Comparison of ENCODE assay signal across 19 cellular contexts in genomic region chr5:16695779-16696178, GRCh38.
"Had no signal": no experiment of that assay in that cellular context is flagged by ENCODE, and none has a peak within 500 bp of the region (broad histone marks: within the 10 kb centered on the region; RNA-seq: fewer than 3 reads in every experiment).

No MANE protein-coding gene starts in this region.

- H3K36me3 ChIP-seq: breast epithelium, ovary, prostate gland had no signal

- H3K4me3 Mint-ChIP-seq: activated CD4-positive, alpha-beta T cell treated with anti-CD3 and anti-CD28 coated beads, Interleukin-2, amount 10 ng/mL, durations not matched to agents 7 days and 5 days; activated CD8-positive, alpha-beta memory T cell treated with anti-CD3 and anti-CD28 coated beads, Interleukin-2, amount 10 ng/mL, durations not matched to agents 7 days and 5 days; activated CD8-positive, alpha-beta T cell treated with anti-CD3 and anti-CD28 coated beads for 36 hours; activated naive CD4-positive, alpha-beta T cell treated with anti-CD3 and anti-CD28 coated beads, Interleukin-2, amount 50 U/mL, for 24 hours; activated T-helper 1 cell treated with anti-CD3 and anti-CD28 coated beads, Interleukin-12 subunit alpha, Interleukin-12 subunit beta, Interleukin-2, Interleukin-4 antibody, amounts not matched to agents 30 ng/mL and 10 ng/mL and 1 ng/mL, durations not matched to agents 14 hours and 24 hours and 36 hours; endodermal cell; naive thymus-derived CD4-positive, alpha-beta T cell had no signal

- H3K27ac ChIP-seq: breast epithelium, coronary artery, epithelial cell of prostate, lower lobe of right lung, ovary, prostate gland, upper lobe of left lung had no signal

- H3K4me1 ChIP-seq: breast epithelium, lower lobe of right lung, prostate gland, upper lobe of left lung had no signal

- H3K9me3 ChIP-seq: breast epithelium, lower lobe of right lung, ovary, prostate gland, upper lobe of left lung had no signal

- H3K4me3 ChIP-seq: breast epithelium, coronary artery, lower lobe of right lung, ovary, prostate gland, upper lobe of left lung had no signal

- H3K4me1 Mint-ChIP-seq: activated CD4-positive, alpha-beta T cell treated with anti-CD3 and anti-CD28 coated beads, Interleukin-2, amount 10 ng/mL, durations not matched to agents 7 days and 5 days; activated CD8-positive, alpha-beta memory T cell treated with anti-CD3 and anti-CD28 coated beads, Interleukin-2, amount 10 ng/mL, durations not matched to agents 7 days and 5 days; activated naive CD4-positive, alpha-beta T cell treated with anti-CD3 and anti-CD28 coated beads, Interleukin-2, amount 50 U/mL, for 24 hours; endodermal cell had no signal

- ATAC-seq: activated CD8-positive, alpha-beta memory T cell treated with anti-CD3 and anti-CD28 coated beads, Interleukin-2, amount 10 ng/mL, durations not matched to agents 7 days and 5 days; activated CD8-positive, alpha-beta T cell treated with anti-CD3 and anti-CD28 coated beads for 36 hours; lower lobe of right lung; naive thymus-derived CD4-positive, alpha-beta T cell had no signal

- H3K9me3 Mint-ChIP-seq: activated CD4-positive, alpha-beta T cell treated with anti-CD3 and anti-CD28 coated beads, Interleukin-2, amount 10 ng/mL, durations not matched to agents 7 days and 5 days; activated CD8-positive, alpha-beta T cell treated with anti-CD3 and anti-CD28 coated beads for 36 hours; activated naive CD4-positive, alpha-beta T cell treated with anti-CD3 and anti-CD28 coated beads, Interleukin-2, amount 50 U/mL, for 24 hours; activated T-helper 1 cell treated with anti-CD3 and anti-CD28 coated beads, Interleukin-12 subunit alpha, Interleukin-12 subunit beta, Interleukin-2, Interleukin-4 antibody, amounts not matched to agents 30 ng/mL and 10 ng/mL and 1 ng/mL, durations not matched to agents 14 hours and 24 hours and 36 hours; endodermal cell had no signal

- H3K27me3 Mint-ChIP-seq: activated CD8-positive, alpha-beta memory T cell treated with anti-CD3 and anti-CD28 coated beads, Interleukin-2, amount 10 ng/mL, durations not matched to agents 7 days and 5 days; activated CD8-positive, alpha-beta T cell treated with anti-CD3 and anti-CD28 coated beads for 36 hours had no signal

- H3K27ac Mint-ChIP-seq: activated CD4-positive, alpha-beta T cell treated with anti-CD3 and anti-CD28 coated beads, Interleukin-2, amount 10 ng/mL, durations not matched to agents 7 days and 5 days; activated CD8-positive, alpha-beta memory T cell treated with anti-CD3 and anti-CD28 coated beads, Interleukin-2, amount 10 ng/mL, durations not matched to agents 7 days and 5 days; activated CD8-positive, alpha-beta T cell treated with anti-CD3 and anti-CD28 coated beads for 36 hours; activated naive CD4-positive, alpha-beta T cell treated with anti-CD3 and anti-CD28 coated beads, Interleukin-2, amount 50 U/mL, for 24 hours; activated T-helper 1 cell treated with anti-CD3 and anti-CD28 coated beads, Interleukin-12 subunit alpha, Interleukin-12 subunit beta, Interleukin-2, Interleukin-4 antibody, amounts not matched to agents 30 ng/mL and 10 ng/mL and 1 ng/mL, durations not matched to agents 14 hours and 24 hours and 36 hours; endodermal cell; naive thymus-derived CD4-positive, alpha-beta T cell had no signal

- H3K27me3 ChIP-seq: breast epithelium, ovary, upper lobe of left lung had no signal

- DNase-seq: activated CD4-positive, alpha-beta T cell treated with anti-CD3 and anti-CD28 coated beads, Interleukin-2, amount 10 ng/mL, durations not matched to agents 7 days and 5 days; activated CD4-positive, CD25-positive, alpha-beta regulatory T cell treated with anti-CD3 and anti-CD28 coated beads, Interleukin-2, amount 50 U/mL, for 72 hours; activated CD8-positive, alpha-beta memory T cell treated with anti-CD3 and anti-CD28 coated beads, Interleukin-2, amount 10 ng/mL, durations not matched to agents 7 days and 5 days; activated CD8-positive, alpha-beta T cell treated with anti-CD3 and anti-CD28 coated beads for 36 hours; activated gamma-delta T cell; endodermal cell; kidney; lower lobe of right lung; naive thymus-derived CD4-positive, alpha-beta T cell; ovary; stimulated activated CD4-positive, alpha-beta T cell treated with anti-CD3 and anti-CD28 coated beads, Interleukin-2, amount 100 ng/mL, for 48 hours; stimulated activated naive CD4-positive, alpha-beta T cell; upper lobe of left lung had no signal

- H3K36me3 Mint-ChIP-seq: activated CD8-positive, alpha-beta memory T cell treated with anti-CD3 and anti-CD28 coated beads, Interleukin-2, amount 10 ng/mL, durations not matched to agents 7 days and 5 days; activated naive CD4-positive, alpha-beta T cell treated with anti-CD3 and anti-CD28 coated beads, Interleukin-2, amount 50 U/mL, for 24 hours had no signal
